ENCODE assay signal across 33 cellular contexts in genomic region chr16:22144520-22144919, GRCh38. TPM values are rescaled to one million over a fixed set of nuclear protein-coding genes. Genes with fewer than 3 reads are reported as not detected.
"Had no signal": no experiment of that assay in that cellular context is flagged by ENCODE, and none has a peak within 500 bp of the region (broad histone marks: within the 10 kb centered on the region; RNA-seq: fewer than 3 reads in every experiment).

No MANE protein-coding gene starts in this region.

- H3K4me1 ChIP-seq: neural progenitor cell, parathyroid adenoma, psoas muscle, spleen, stomach, thyroid gland, tibial nerve, upper lobe of left lung, vagina had no signal

- H3K4me2 ChIP-seq: neural progenitor cell, smooth muscle cell had no signal

- H3K36me3 Mint-ChIP-seq: natural killer cell; neural progenitor cell; stimulated activated effector memory CD8-positive, alpha-beta T cell treated with anti-CD3 and anti-CD28 coated beads, Interleukin-12 subunit alpha, Interleukin-12 subunit beta, amount 100 ng/mL, for 72 hours; stimulated activated naive B cell treated with anti-CD40 and anti-IgM and Interleukin-4, amounts not matched to agents 10 μg/mL and 1 μg/mL and 100 μg/mL, for 72 hours had no signal

- H3K9me3 ChIP-seq: ovary, psoas muscle, spleen, stomach, thoracic aorta, thyroid gland, tibial nerve, upper lobe of left lung, vagina had no signal

- H3K27ac ChIP-seq: neural progenitor cell, ovary, parathyroid adenoma, psoas muscle, skin epidermis, spleen, stomach, thoracic aorta, thyroid gland, tibial nerve, upper lobe of left lung, vagina had no signal

- H3K27me3 Mint-ChIP-seq: stimulated activated naive CD8-positive, alpha-beta T cell treated with anti-CD3 and anti-CD28 coated beads, Interleukin-15, Interleukin-2, amounts not matched to agents 100 ng/mL and 50 ng/mL, for 24 hours had no signal

- H3K9ac ChIP-seq: neural progenitor cell, parathyroid adenoma had no signal

- H3K4me3 Mint-ChIP-seq: natural killer cell; nephron; neural progenitor cell; stimulated activated effector memory CD8-positive, alpha-beta T cell treated with anti-CD3 and anti-CD28 coated beads, Interleukin-12 subunit alpha, Interleukin-12 subunit beta, amount 100 ng/mL, for 72 hours; stimulated activated naive B cell treated with anti-CD40 and anti-IgM and Interleukin-4, amounts not matched to agents 10 μg/mL and 1 μg/mL and 100 μg/mL, for 72 hours; stimulated activated naive CD8-positive, alpha-beta T cell treated with anti-CD3 and anti-CD28 coated beads, Interleukin-15, Interleukin-2, amounts not matched to agents 100 ng/mL and 50 ng/mL, for 24 hours had no signal

- H3K4me1 Mint-ChIP-seq: natural killer cell; neural progenitor cell; stimulated activated effector memory CD8-positive, alpha-beta T cell treated with anti-CD3 and anti-CD28 coated beads, Interleukin-12 subunit alpha, Interleukin-12 subunit beta, amount 100 ng/mL, for 72 hours; stimulated activated naive B cell treated with anti-CD40 and anti-IgM and Interleukin-4, amounts not matched to agents 10 μg/mL and 1 μg/mL and 100 μg/mL, for 72 hours had no signal

- H2AFZ ChIP-seq: neural progenitor cell, parathyroid adenoma had no signal

- FAIRE-seq: urothelium cell line had no signal

- ATAC-seq: natural killer cell; psoas muscle; right cardiac atrium; sciatic nerve; stimulated activated effector memory CD8-positive, alpha-beta T cell treated with anti-CD3 and anti-CD28 coated beads, Interleukin-12 subunit alpha, Interleukin-12 subunit beta, amount 100 ng/mL, for 72 hours; stimulated activated naive B cell treated with anti-CD40 and anti-IgM and Interleukin-4, amounts not matched to agents 10 μg/mL and 1 μg/mL and 100 μg/mL, for 72 hours had no signal

- H3K36me3 ChIP-seq: neural progenitor cell, ovary, spleen, stomach, thoracic aorta, thyroid gland, tibial nerve, upper lobe of left lung, vagina had no signal

- H3K27me3 ChIP-seq: neural progenitor cell, ovary, thyroid gland, tibial nerve, upper lobe of left lung, vagina had no signal

- H3K79me2 ChIP-seq: parathyroid adenoma had no signal

- H3K4me3 ChIP-seq: neural progenitor cell, ovary, psoas muscle, skin epidermis, smooth muscle cell, spleen, stomach, thoracic aorta, thyroid gland, tibial nerve, upper lobe of left lung, vagina had no signal

- H3K27ac Mint-ChIP-seq: natural killer cell; nephron; neural progenitor cell; progenitor cell of endocrine pancreas; stimulated activated effector memory CD8-positive, alpha-beta T cell treated with anti-CD3 and anti-CD28 coated beads, Interleukin-12 subunit alpha, Interleukin-12 subunit beta, amount 100 ng/mL, for 72 hours; stimulated activated naive B cell treated with anti-CD40 and anti-IgM and Interleukin-4, amounts not matched to agents 10 μg/mL and 1 μg/mL and 100 μg/mL, for 72 hours; stimulated activated naive CD8-positive, alpha-beta T cell treated with anti-CD3 and anti-CD28 coated beads, Interleukin-15, Interleukin-2, amounts not matched to agents 100 ng/mL and 50 ng/mL, for 24 hours had no signal

- H3K9me3 Mint-ChIP-seq: natural killer cell; nephron; neural progenitor cell; stimulated activated effector memory CD8-positive, alpha-beta T cell treated with anti-CD3 and anti-CD28 coated beads, Interleukin-12 subunit alpha, Interleukin-12 subunit beta, amount 100 ng/mL, for 72 hours; stimulated activated naive B cell treated with anti-CD40 and anti-IgM and Interleukin-4, amounts not matched to agents 10 μg/mL and 1 μg/mL and 100 μg/mL, for 72 hours; stimulated activated naive CD8-positive, alpha-beta T cell treated with anti-CD3 and anti-CD28 coated beads, Interleukin-15, Interleukin-2, amounts not matched to agents 100 ng/mL and 50 ng/mL, for 24 hours had no signal

- DNase-seq: natural killer cell; occipital lobe; posterior cingulate gyrus; psoas muscle; right cardiac atrium; spleen; stimulated activated CD4-positive, alpha-beta T cell treated with anti-CD3 and anti-CD28 coated beads, Interleukin-12 subunit alpha, Interleukin-12 subunit beta, amount 100 ng/mL, for 4 hours; stimulated activated CD4-positive, alpha-beta T cell treated with anti-CD3 and anti-CD28 coated beads, Interleukin-1b, Interleukin-23, amount 100 ng/mL, for 48 hours; stimulated activated CD4-positive, alpha-beta T cell treated with anti-CD3 and anti-CD28 coated beads, Interleukin-4, amount 100 ng/mL, for 1 hour; stimulated activated naive B cell treated with anti-CD40 and anti-IgM and Interleukin-4, amounts not matched to agents 10 μg/mL and 1 μg/mL and 100 μg/mL, for 72 hours; stimulated activated naive CD4-positive, alpha-beta T cell treated with Interleukin-2 at 50 U/mL for 16 hours; stomach; thyroid gland; trophoblast cell; upper lobe of left lung had no signal

RNA-seq across cellular contexts. Expression of gene SDR42E2, which starts 17.8 kb away (rescaled TPM):
- total RNA-seq: occipital lobe, osteoblast, progenitor cell of endocrine pancreas, renal cortical epithelial cell, sciatic nerve, smooth muscle cell, stomach, thoracic aorta, thyroid gland, tibial nerve, vagina had no signal
- polyA plus RNA-seq: neural cell, right cardiac atrium, stomach had no signal

RNA-seq across cellular contexts. Expression of gene VWA3A, which starts 52.2 kb away (rescaled TPM):
- total RNA-seq: smooth muscle cell, subcutaneous adipose tissue, vagina had no signal
- polyA plus RNA-seq: smooth muscle cell had no signal
